Comparison of ENCODE assay signal across 35 cellular contexts in the genomic region with DNA sequence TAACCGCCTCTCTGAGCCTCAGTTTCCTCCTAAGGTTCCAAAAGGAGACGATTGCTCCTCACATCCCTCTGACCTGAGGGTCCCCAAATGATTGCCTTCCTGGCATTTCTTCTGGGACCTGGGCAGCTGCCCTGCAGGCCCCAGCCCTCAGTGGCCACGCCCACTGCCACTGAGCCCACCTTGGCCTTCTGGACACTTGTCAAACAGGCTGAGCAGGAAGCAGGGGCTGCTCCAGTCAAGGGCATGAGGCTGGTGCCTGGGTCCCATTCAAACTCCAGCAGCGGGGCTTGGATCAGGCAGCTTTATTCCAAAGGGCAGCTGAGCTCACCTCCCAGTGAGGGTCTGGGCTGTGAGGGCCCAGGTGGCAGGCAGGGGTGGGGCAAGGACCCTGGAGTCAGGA. TPM values are rescaled to one million over a fixed set of nuclear protein-coding genes. Genes with fewer than 3 reads are reported as not detected.
"Had no signal": no experiment of that assay in that cellular context is flagged by ENCODE, and none has a peak within 500 bp of the region (broad histone marks: within the 10 kb centered on the region; RNA-seq: fewer than 3 reads in every experiment).

No MANE protein-coding gene starts in this region.

- H3K4me3 ChIP-seq: ascending aorta, breast epithelium, cardiac muscle cell, colonic mucosa, esophagus squamous epithelium, gastroesophageal sphincter, heart right ventricle, hepatocyte had no signal

- H3K79me2 ChIP-seq: hepatocyte had no signal

- H3K4me2 ChIP-seq: hepatocyte had no signal

- H3K4me3 Mint-ChIP-seq: activated CD4-positive, alpha-beta memory T cell treated with anti-CD3 and anti-CD28 coated beads for 36 hours; activated CD4-positive, alpha-beta T cell treated with anti-CD3 and anti-CD28 coated beads for 36 hours; activated CD4-positive, alpha-beta T cell treated with anti-CD3 and anti-CD28 coated beads, Interleukin-2, amount 10 ng/mL, durations not matched to agents 24 days and 14 days; activated CD8-positive, alpha-beta memory T cell treated with anti-CD3 and anti-CD28 coated beads, Interleukin-2, amount 10 ng/mL, durations not matched to agents 7 days and 5 days; activated CD8-positive, alpha-beta T cell treated with anti-CD3 and anti-CD28 coated beads, Interleukin-2, amount 10 ng/mL, durations not matched to agents 7 days and 5 days; activated naive CD4-positive, alpha-beta T cell treated with anti-CD3 and anti-CD28 coated beads, Interleukin-2, amount 10 ng/mL, durations not matched to agents 7 days and 5 days; activated naive CD8-positive, alpha-beta T cell treated with anti-CD3 and anti-CD28 coated beads, Interleukin-2, amount 10 ng/mL, durations not matched to agents 7 days and 5 days; activated T-helper 1 cell treated with anti-CD3 and anti-CD28 coated beads, Interleukin-12 subunit alpha, Interleukin-12 subunit beta, Interleukin-2, Interleukin-4 antibody, amounts not matched to agents 30 ng/mL and 10 ng/mL and 1 ng/mL, durations not matched to agents 14 hours and 24 hours and 36 hours; brain had no signal

- H3K9me3 Mint-ChIP-seq: activated CD4-positive, alpha-beta memory T cell treated with anti-CD3 and anti-CD28 coated beads for 36 hours; activated CD4-positive, alpha-beta T cell treated with anti-CD3 and anti-CD28 coated beads, Interleukin-2, amount 10 ng/mL, durations not matched to agents 24 days and 14 days; activated naive CD4-positive, alpha-beta T cell treated with anti-CD3 and anti-CD28 coated beads, Interleukin-2, amount 10 ng/mL, durations not matched to agents 7 days and 5 days; activated naive CD4-positive, alpha-beta T cell treated with anti-CD3 and anti-CD28 coated beads, Interleukin-2, amount 50 U/mL, for 72 hours; activated naive CD8-positive, alpha-beta T cell treated with anti-CD3 and anti-CD28 coated beads, Interleukin-2, amount 10 ng/mL, durations not matched to agents 7 days and 5 days; activated T-helper 1 cell treated with anti-CD3 and anti-CD28 coated beads, Interleukin-12 subunit alpha, Interleukin-12 subunit beta, Interleukin-2, Interleukin-4 antibody, amounts not matched to agents 30 ng/mL and 10 ng/mL and 1 ng/mL, durations not matched to agents 14 hours and 24 hours and 36 hours had no signal

- DNase-seq: activated CD4-positive, alpha-beta memory T cell treated with anti-CD3 and anti-CD28 coated beads for 36 hours; activated CD4-positive, alpha-beta T cell treated with anti-CD3 and anti-CD28 coated beads for 36 hours; activated CD4-positive, alpha-beta T cell treated with anti-CD3 and anti-CD28 coated beads, Interleukin-2, amount 10 ng/mL, durations not matched to agents 24 days and 14 days; activated CD4-positive, CD25-positive, alpha-beta regulatory T cell; activated CD4-positive, CD25-positive, alpha-beta regulatory T cell treated with anti-CD3 and anti-CD28 coated beads, Interleukin-2, amount 50 U/mL, for 72 hours; activated CD8-positive, alpha-beta memory T cell treated with anti-CD3 and anti-CD28 coated beads, Interleukin-2, amount 10 ng/mL, durations not matched to agents 7 days and 5 days; activated CD8-positive, alpha-beta memory T cell treated with anti-CD3 and anti-CD28 coated beads, Interleukin-2, amount 50 U/mL, for 4 hours; activated CD8-positive, alpha-beta T cell treated with anti-CD3 and anti-CD28 coated beads, Interleukin-2, amount 10 ng/mL, durations not matched to agents 7 days and 5 days; activated gamma-delta T cell; activated naive CD4-positive, alpha-beta T cell; activated naive CD4-positive, alpha-beta T cell treated with anti-CD3 and anti-CD28 coated beads, Interleukin-2, amount 10 ng/mL, durations not matched to agents 7 days and 5 days; activated naive CD8-positive, alpha-beta T cell treated with anti-CD3 and anti-CD28 coated beads, Interleukin-2, amount 10 ng/mL, durations not matched to agents 7 days and 5 days; activated T-cell treated with anti-CD3 and anti-CD28 coated beads, Interleukin-2, amount 50 U/mL, for 1 hour; activated T-cell treated with anti-CD3 and anti-CD28 coated beads, Interleukin-2, amount 50 U/mL, for 48 hours; central memory CD4-positive, alpha-beta T cell; cerebellar nuclear complex; colonic mucosa; effector CD8-positive, alpha-beta T cell; esophagus squamous epithelium; foreskin melanocyte; heart right ventricle had no signal

- H3K36me3 Mint-ChIP-seq: activated naive CD4-positive, alpha-beta T cell treated with anti-CD3 and anti-CD28 coated beads, Interleukin-2, amount 10 ng/mL, durations not matched to agents 7 days and 5 days; brain had no signal

- H3K27ac Mint-ChIP-seq: activated CD4-positive, alpha-beta memory T cell treated with anti-CD3 and anti-CD28 coated beads for 36 hours; activated CD4-positive, alpha-beta T cell treated with anti-CD3 and anti-CD28 coated beads for 36 hours; activated CD4-positive, alpha-beta T cell treated with anti-CD3 and anti-CD28 coated beads, Interleukin-2, amount 10 ng/mL, durations not matched to agents 24 days and 14 days; activated CD8-positive, alpha-beta memory T cell treated with anti-CD3 and anti-CD28 coated beads, Interleukin-2, amount 10 ng/mL, durations not matched to agents 7 days and 5 days; activated CD8-positive, alpha-beta T cell treated with anti-CD3 and anti-CD28 coated beads, Interleukin-2, amount 10 ng/mL, durations not matched to agents 7 days and 5 days; activated naive CD4-positive, alpha-beta T cell treated with anti-CD3 and anti-CD28 coated beads, Interleukin-2, amount 10 ng/mL, durations not matched to agents 7 days and 5 days; activated naive CD4-positive, alpha-beta T cell treated with anti-CD3 and anti-CD28 coated beads, Interleukin-2, amount 50 U/mL, for 72 hours; activated naive CD8-positive, alpha-beta T cell treated with anti-CD3 and anti-CD28 coated beads, Interleukin-2, amount 10 ng/mL, durations not matched to agents 7 days and 5 days; activated T-helper 1 cell treated with anti-CD3 and anti-CD28 coated beads, Interleukin-12 subunit alpha, Interleukin-12 subunit beta, Interleukin-2, Interleukin-4 antibody, amounts not matched to agents 30 ng/mL and 10 ng/mL and 1 ng/mL, durations not matched to agents 14 hours and 24 hours and 36 hours had no signal

- H3K4me1 Mint-ChIP-seq: brain had no signal

- H3K36me3 ChIP-seq: breast epithelium, cardiac muscle cell, colonic mucosa had no signal

- H3K4me1 ChIP-seq: ascending aorta, breast epithelium, colonic mucosa, gastroesophageal sphincter, heart right ventricle had no signal

- H3K9me3 ChIP-seq: ascending aorta, breast epithelium, colonic mucosa, esophagus squamous epithelium, gastroesophageal sphincter, heart right ventricle had no signal

- H3K27ac ChIP-seq: ascending aorta, breast epithelium, cardiac muscle cell, colonic mucosa, epithelial cell of prostate, esophagus squamous epithelium, gastroesophageal sphincter, heart right ventricle, hepatocyte had no signal

- H2AFZ ChIP-seq: hepatocyte had no signal

- ATAC-seq: activated CD4-positive, alpha-beta T cell treated with anti-CD3 and anti-CD28 coated beads for 36 hours; activated CD8-positive, alpha-beta memory T cell treated with anti-CD3 and anti-CD28 coated beads, Interleukin-2, amount 10 ng/mL, durations not matched to agents 7 days and 5 days; activated CD8-positive, alpha-beta T cell treated with anti-CD3 and anti-CD28 coated beads, Interleukin-2, amount 10 ng/mL, durations not matched to agents 7 days and 5 days; activated naive CD4-positive, alpha-beta T cell treated with anti-CD3 and anti-CD28 coated beads, Interleukin-2, amount 50 U/mL, for 72 hours; gastroesophageal sphincter; heart right ventricle had no signal

RNA-seq across cellular contexts. Expression of a gene that starts 44.4 kb away (rescaled TPM):
- total RNA-seq: ascending aorta, cardiac muscle cell, dermis microvascular lymphatic vessel endothelial cell, endothelial cell of umbilical vein, fibroblast of lung, fibroblast of villous mesenchyme, gastroesophageal sphincter, glomerular endothelial cell, heart right ventricle had no signal
